ENCODE assay signal across 8 cellular contexts in genomic region chr12:71438670-71439361, GRCh38. TPM values are rescaled to one million over a fixed set of nuclear protein-coding genes. Genes with fewer than 3 reads are reported as not detected.
A peak's percentile ranks its signal among the peaks of the same experiment; 100 is the strongest.
DNase-seq lines count a peak whose midpoint lies in the region; ATAC-seq and TF ChIP-seq lines count a peak whose summit lies in the region.
"Had no signal": no experiment of that assay in that cellular context is flagged by ENCODE, and none has a peak within 500 bp of the region (broad histone marks: within the 10 kb centered on the region; RNA-seq: fewer than 3 reads in every experiment).

No MANE protein-coding gene starts in this region.

- 0 out of 2 replicates have a peak, but pooled peaks cover 4% of the 10 kb centered on the region for H3K9me2 ChIP-seq in GM23338 (ENCODE audit: insufficient read depth)

- peak overlapping the region; percentile 82 for H3K4me3 ChIP-seq in GM23338
- peak overlapping the region; percentile 35 for H3K4me3 ChIP-seq in SJSA1
- H3K4me3 ChIP-seq in fibroblast of the aortic adventitia (ENCODE audit: low read depth, low read length): peak overlapping the region; percentile 63

- peaks cover 52% of the 10 kb centered on the region for H3K27me3 Mint-ChIP-seq in GM23338 (ENCODE audit: insufficient read depth, low read depth, poor library complexity)

- H2AFZ ChIP-seq in GM23338: peak overlapping the region; percentile 97

- H3K9me3 ChIP-seq in SJSA1 (replicated peaks): no peaks in the 10 kb centered on the region; the same call in 1 of the 2 replicates

- no peaks in the 10 kb centered on the region for H4K20me1 ChIP-seq in GM23338 (replicated peaks; ENCODE audit: insufficient read depth)

- H3K27ac ChIP-seq in GM23338 (ENCODE audit: low read depth): no peak overlapping the region
- no peak overlapping the region for H3K27ac ChIP-seq in SJSA1

- H3K4me3 Mint-ChIP-seq in GM23338: peak overlapping the region; percentile 78

- no peak for TF ChIP-seq CTCF in GM23338 (conservative IDR thresholded peaks at IDR 0.05; ENCODE audit: low read depth in 2 of 2)
- no peak for TF ChIP-seq CTCF in fibroblast of the aortic adventitia (IDR thresholded peaks at IDR 0.05; ENCODE audit: insufficient read depth, low read length)

- H3K27me3 ChIP-seq in GM23338 (ENCODE audit: insufficient read depth) (peaks cover 76% of the 10 kb centered on the region), SJSA1 (replicated peaks) (peaks cover 56% of the 10 kb centered on the region)

- H3K36me3 Mint-ChIP-seq in GM23338 (ENCODE audit: low read depth): peaks cover 14% of the 10 kb centered on the region

- no peaks in the 10 kb centered on the region for H3F3A ChIP-seq in GM23338 (replicated peaks; ENCODE audit: low read depth)

- H3K4me1 ChIP-seq in GM23338 (ENCODE audit: insufficient read depth): peaks cover 23% of the 10 kb centered on the region
- H3K4me1 ChIP-seq in SJSA1 (replicated peaks): peaks cover 19% of the 10 kb centered on the region

- ATAC-seq in GM23338 (peak; percentile 21), HG02973 (IDR thresholded peaks at IDR 0.05; ENCODE audit: unreplicated experiment) (no peak)

- H3K79me2 ChIP-seq in GM23338 (replicated peaks; ENCODE audit: insufficient read depth): no peaks in the 10 kb centered on the region

- H3K27ac Mint-ChIP-seq in GM23338: no peak overlapping the region

- H3K4me2 ChIP-seq in GM23338: peak overlapping the region; percentile 98

- DNase-seq in GM23338 (ENCODE audit: low spot score): peak; percentile 26
- peak in 1 of 2 experiments; percentile 38 for DNase-seq in SJSA1 (ENCODE audit: low read depth in 1 of 2, low spot score in 2 of 2)
- peak; percentile 26 for DNase-seq in fibroblast of the aortic adventitia (ENCODE audit: low read depth)
- DNase-seq in renal cortical epithelial cell (ENCODE audit: low read depth): peak; percentile 13
- DNase-seq in SIG-M5 (lab: John Stamatoyannopoulos, UW): no peak
- DNase-seq in epidermal melanocyte (ENCODE audit: insufficient read length, low spot score): no peak

- H3K36me3 ChIP-seq in GM23338 (ENCODE audit: insufficient read depth) (peaks cover 10% of the 10 kb centered on the region; the same call in 1 of the 2 replicates), SJSA1 (no peaks in the 10 kb centered on the region)

- peaks cover 15% of the 10 kb centered on the region; the same call in 2 of the 3 replicates for H3K4me1 Mint-ChIP-seq in GM23338

- peaks cover 34% of the 10 kb centered on the region for H3K9me3 Mint-ChIP-seq in GM23338

TF ChIP-seq in GM23338, 12 proteins besides CTCF, POLR2A, EP300 and RAD21:
- TF ChIP-seq ZNF462 (CRISPR knock-in tag; IDR thresholded peaks at IDR 0.05) (no peak), EZH2 (IDR thresholded peaks at IDR 0.05; ENCODE audit: low read depth, unreplicated experiment) (peak; percentile 74)

RNA-seq across cellular contexts. Expression of gene LGR5, which starts 0.8 kb away (rescaled TPM):
- 0.17 and 0.66 TPM in 2 replicates for total RNA-seq in GM23338 (2014; rRNA removed; shearing (Covaris generic))
- polyA plus RNA-seq in GM23338 (2016; fragmentation: Nextera tagmentation; extraction: Ambion mirVana): 0.09 and 0.26 TPM in 2 replicates
- not detected in 2 replicates for total RNA-seq in SJSA1 (2014; rRNA removed; shearing (Covaris generic))
- total RNA-seq in fibroblast of the aortic adventitia (ENCODE audit: low replicate concordance) (7.8 TPM in 1 of 2 replicates, not detected in the other), renal cortical epithelial cell (0.05 TPM in 1 of 2 replicates, not detected in the other)
- total RNA-seq: NCI-H460 had no signal

Comparison
In these comparisons a context has a peak if more than half of its experiments do, and no peak if none do; other contexts are left out.
1. DNase-seq: peak in GM23338 (single experiment), fibroblast of the aortic adventitia (single experiment) and renal cortical epithelial cell (single experiment); none in SIG-M5 (single experiment) and epidermal melanocyte (single experiment).
2. Peak in every context shown above with its lines, with median percentiles within 50 percentile points of each other: H3K4me3 ChIP-seq.